ENCODE assay signal across 9 cellular contexts in the genomic region with DNA sequence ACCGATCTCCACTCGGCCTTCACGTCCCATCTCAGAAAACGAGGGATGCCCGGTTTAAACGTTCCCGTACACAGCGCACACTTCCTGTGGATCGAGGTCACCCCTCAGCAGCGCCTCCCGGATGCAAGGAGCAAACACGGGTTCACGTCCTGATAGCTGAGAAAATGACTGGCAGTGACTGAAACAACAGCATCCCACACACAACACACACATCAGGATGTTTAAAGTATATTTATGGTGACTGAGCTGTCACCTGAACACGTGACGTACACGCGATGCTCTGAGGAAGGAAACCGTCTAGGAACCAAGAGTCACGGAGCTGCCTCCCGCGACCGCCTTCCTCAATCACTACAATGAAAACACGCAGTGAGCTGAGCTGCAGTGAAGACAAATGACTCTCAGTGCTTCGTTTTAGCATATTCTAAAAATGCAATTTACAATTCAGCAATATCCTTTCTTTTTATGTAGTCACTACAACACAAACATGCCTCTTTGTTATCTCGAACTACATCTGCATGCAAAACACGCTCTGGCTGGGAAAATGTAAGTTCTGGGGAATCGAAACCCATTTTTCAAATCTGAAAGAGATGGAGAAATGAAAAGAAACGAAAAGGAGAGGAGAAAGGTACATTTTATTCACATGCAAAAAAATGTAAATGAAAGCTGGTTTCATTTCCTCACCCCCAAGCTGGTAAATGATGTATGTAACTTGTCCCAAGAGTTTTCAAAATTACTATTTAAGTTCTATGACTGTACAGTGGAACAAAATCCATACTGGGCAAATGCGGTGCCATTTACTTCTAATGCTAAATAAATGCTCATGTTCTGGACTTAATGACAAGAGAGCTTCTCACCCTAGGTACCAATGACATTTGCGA. TPM values are rescaled to one million over a fixed set of nuclear protein-coding genes. Genes with fewer than 3 reads are reported as not detected.
DNase-seq lines count a peak whose midpoint lies in the region; ATAC-seq and TF ChIP-seq lines count a peak whose summit lies in the region.
"Had no signal": no experiment of that assay in that cellular context is flagged by ENCODE, and none has a peak within 500 bp of the region (broad histone marks: within the 10 kb centered on the region; RNA-seq: fewer than 3 reads in every experiment).

No MANE protein-coding gene starts in this region.

- peaks cover 0 to 10% of the 10 kb centered on the region in 2 donors for H3K36me3 Mint-ChIP-seq in CD4-positive, alpha-beta memory T cell
- peaks cover 2% of the 10 kb centered on the region; the same call in 1 of the 2 replicates for H3K36me3 Mint-ChIP-seq in WTC11
- H3K36me3 Mint-ChIP-seq in chondrocyte (ENCODE audit: low read depth): peaks cover 1% of the 10 kb centered on the region

- peak overlapping the region; percentile 39 to 49 for H3K4me3 ChIP-seq in CD4-positive, alpha-beta memory T cell (ENCODE audit: low read length in 2 of 2)
- H3K4me3 ChIP-seq in HAP-1: no peak overlapping the region
- no peak overlapping the region for H3K4me3 ChIP-seq in prostate gland

- CTCF ChIA-PET in CD4-positive, alpha-beta memory T cell (lab: Charles Lee; ENCODE audit: partially characterized antibody): interaction anchor here (0.8 to 1.9 kb wide), 11 partner anchors 8 to 505 kb away, joined by 3 to 20 read pairs (median 4); partner anchors contain the start of gene HDAC4
- CTCF ChIA-PET in WTC11 (lab: Charles Lee): interaction anchor here (0.8 to 1.4 kb wide), 4 partner anchors 9 to 443 kb away, joined by 3 to 4 read pairs (median 4); no protein-coding TSS in a partner anchor

- in situ Hi-C loops in HAP-1 (cut with MboI; ENCODE audit: low sequenced_read_pairs): no loop called here

- H3K36me3 ChIP-seq in CD4-positive, alpha-beta memory T cell (ENCODE audit: insufficient read depth, low read length): no peaks in the 10 kb centered on the region
- H3K36me3 ChIP-seq in HAP-1 (replicated peaks): no peaks in the 10 kb centered on the region
- H3K36me3 ChIP-seq in prostate gland: no peaks in the 10 kb centered on the region

- H3K27ac Mint-ChIP-seq in CD4-positive, alpha-beta memory T cell: peak overlapping the region; percentile 90 to 99 (median 96)
- peak overlapping the region; percentile 96 for H3K27ac Mint-ChIP-seq in WTC11
- no peak overlapping the region for H3K27ac Mint-ChIP-seq in chondrocyte (ENCODE audit: unreplicated experiment)

- 77% methylated on average over 30 of the region's 30 CpGs for WGBS in prostate gland

- intact Hi-C loops in CD4-positive, alpha-beta memory T cell (cut with micrococcal nuclease): loop anchor here (2.0 to 5.0 kb wide), 2 partner anchors 20 to 114 kb away; partner anchors contain the start of gene HDAC4
- intact Hi-C loops in prostate gland (cut with DNase I): no loop called here

- POLR2A ChIA-PET in CD4-positive, alpha-beta memory T cell (lab: Charles Lee; ENCODE audit: partially characterized antibody): interaction anchor here (0.6 to 2.5 kb wide), 14 partner anchors 9 to 544 kb away, joined by 3 to 38 read pairs (median 10); partner anchors contain the start of gene HDAC4
- POLR2A ChIA-PET in WTC11 (lab: Charles Lee): no interaction called here

- peak overlapping the region; percentile 83 to 94 (median 87) for H3K4me3 Mint-ChIP-seq in CD4-positive, alpha-beta memory T cell
- H3K4me3 Mint-ChIP-seq in WTC11 (peak overlapping the region; percentile 43), chondrocyte (ENCODE audit: unreplicated experiment) (no peak overlapping the region)
- H3K4me3 Mint-ChIP-seq: neural crest cell had no signal

- H3K9me3 Mint-ChIP-seq in CD4-positive, alpha-beta memory T cell: peaks cover 0 to 5% (median 0%) of the 10 kb centered on the region in 8 donors
- H3K9me3 Mint-ChIP-seq in WTC11: no peaks in the 10 kb centered on the region
- no peaks in the 10 kb centered on the region for H3K9me3 Mint-ChIP-seq in chondrocyte (ENCODE audit: low read depth)
- H3K9me3 Mint-ChIP-seq: neural crest cell had no signal

- H3K4me1 Mint-ChIP-seq in CD4-positive, alpha-beta memory T cell: peaks cover 17 to 31% (median 19%) of the 10 kb centered on the region in 4 donors
- H3K4me1 Mint-ChIP-seq in WTC11: peaks cover 50% of the 10 kb centered on the region
- H3K4me1 Mint-ChIP-seq in chondrocyte (ENCODE audit: low read depth): no peaks in the 10 kb centered on the region

- TF ChIP-seq POLR2A in prostate gland (IDR thresholded peaks at IDR 0.05): no peak

- peak; percentile 68 to 87 (median 77) for DNase-seq in CD4-positive, alpha-beta memory T cell
- DNase-seq in HAP-1 (ENCODE audit: low spot score in 2 of 2) (peak; percentile 43 to 63), WTC11 (ENCODE audit: low spot score) (no peak), chondrocyte (ENCODE audit: low spot score) (peak; percentile 54), NCI-H2196 treated with DMSO at 0.1 percent for 48 hours (lab: John Stamatoyannopoulos, UW; ENCODE audit: unreplicated experiment) (no peak), GF-D8 (lab: John Stamatoyannopoulos, UW) (no peak), prostate gland (ENCODE audit: low spot score) (no peak)
- peak; percentile 41 to 47 for DNase-seq in stimulated activated CD4-positive, alpha-beta T cell treated with anti-CD3 and anti-CD28 coated beads, Interleukin-12 subunit alpha, Interleukin-12 subunit beta, amount 100 ng/mL, for 24 hours (ENCODE audit: low read depth in 2 of 2)

- H3K27me3 Mint-ChIP-seq in CD4-positive, alpha-beta memory T cell: no peaks in the 10 kb centered on the region
- H3K27me3 Mint-ChIP-seq in WTC11 (ENCODE audit: low read depth): no peaks in the 10 kb centered on the region
- H3K27me3 Mint-ChIP-seq in chondrocyte (ENCODE audit: low read depth): no peaks in the 10 kb centered on the region

- peaks cover 21% of the 10 kb centered on the region for H3K4me1 ChIP-seq in CD4-positive, alpha-beta memory T cell (ENCODE audit: insufficient read depth, low read length)
- H3K4me1 ChIP-seq in HAP-1 (peaks cover 22% of the 10 kb centered on the region), prostate gland (replicated peaks) (no peaks in the 10 kb centered on the region)

- no peaks in the 10 kb centered on the region for H3K9me3 ChIP-seq in CD4-positive, alpha-beta memory T cell (ENCODE audit: control insufficient read depth in 1 of 2, low read length in 2 of 2)
- H3K9me3 ChIP-seq in HAP-1 (no peaks in the 10 kb centered on the region), prostate gland (no peaks in the 10 kb centered on the region)

- no peak for TF ChIP-seq CTCF in WTC11 (IDR thresholded peaks at IDR 0.05)
- TF ChIP-seq CTCF in chondrocyte (IDR thresholded peaks at IDR 0.05): no peak
- TF ChIP-seq CTCF in prostate gland (IDR thresholded peaks at IDR 0.05): no peak

- no peak for ATAC-seq in WTC11

- no peaks in the 10 kb centered on the region for H3K27me3 ChIP-seq in CD4-positive, alpha-beta memory T cell (ENCODE audit: insufficient read depth, low read length)
- H3K27me3 ChIP-seq in HAP-1 (ENCODE audit: low read depth) (no peaks in the 10 kb centered on the region), prostate gland (replicated peaks; ENCODE audit: insufficient read depth) (no peaks in the 10 kb centered on the region)

- peak overlapping the region; percentile 62 for H3K27ac ChIP-seq in CD4-positive, alpha-beta memory T cell (ENCODE audit: low read depth, low read length)
- no peak overlapping the region for H3K27ac ChIP-seq in prostate gland

TF ChIP-seq in WTC11, 78 proteins besides CTCF, POLR2A, EP300 and RAD21 (continues in another document):
- TF ChIP-seq, protein P1, sequence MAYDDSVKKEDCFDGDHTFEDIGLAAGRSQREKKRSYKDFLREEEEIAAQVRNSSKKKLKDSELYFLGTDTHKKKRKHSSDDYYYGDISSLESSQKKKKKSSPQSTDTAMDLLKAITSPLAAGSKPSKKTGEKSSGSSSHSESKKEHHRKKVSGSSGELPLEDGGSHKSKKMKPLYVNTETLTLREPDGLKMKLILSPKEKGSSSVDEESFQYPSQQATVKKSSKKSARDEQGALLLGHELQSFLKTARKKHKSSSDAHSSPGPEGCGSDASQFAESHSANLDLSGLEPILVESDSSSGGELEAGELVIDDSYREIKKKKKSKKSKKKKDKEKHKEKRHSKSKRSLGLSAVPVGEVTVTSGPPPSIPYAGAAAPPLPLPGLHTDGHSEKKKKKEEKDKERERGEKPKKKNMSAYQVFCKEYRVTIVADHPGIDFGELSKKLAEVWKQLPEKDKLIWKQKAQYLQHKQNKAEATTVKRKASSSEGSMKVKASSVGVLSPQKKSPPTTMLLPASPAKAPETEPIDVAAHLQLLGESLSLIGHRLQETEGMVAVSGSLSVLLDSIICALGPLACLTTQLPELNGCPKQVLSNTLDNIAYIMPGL (CRISPR knock-in tag; IDR thresholded peaks at IDR 0.05): no peak
- TF ChIP-seq JUN (CRISPR knock-in tag; IDR thresholded peaks at IDR 0.05): no peak
- TF ChIP-seq NFE2L1 (CRISPR knock-in tag; IDR thresholded peaks at IDR 0.05): no peak
- TF ChIP-seq ZNF138 (CRISPR knock-in tag; conservative IDR thresholded peaks at IDR 0.05): no peak
- no peak for TF ChIP-seq RORB (CRISPR knock-in tag; IDR thresholded peaks at IDR 0.05)
- no peak for TF ChIP-seq NR3C1 (CRISPR knock-in tag; conservative IDR thresholded peaks at IDR 0.05; ENCODE audit: low read depth)
- no peak for TF ChIP-seq ZNF263 (CRISPR knock-in tag; IDR thresholded peaks at IDR 0.05; ENCODE audit: low read depth)
- TF ChIP-seq CREB1 (CRISPR knock-in tag; IDR thresholded peaks at IDR 0.05): no peak
- TF ChIP-seq ZSCAN18 (CRISPR knock-in tag; IDR thresholded peaks at IDR 0.05): no peak
- no peak for TF ChIP-seq FOXP1 (CRISPR knock-in tag; IDR thresholded peaks at IDR 0.05; ENCODE audit: borderline replicate concordance)
- no peak for TF ChIP-seq ETV6 (CRISPR knock-in tag; IDR thresholded peaks at IDR 0.05)
- TF ChIP-seq RELA (CRISPR knock-in tag; IDR thresholded peaks at IDR 0.05; ENCODE audit: borderline replicate concordance): no peak
- TF ChIP-seq ZNF219 (CRISPR knock-in tag; IDR thresholded peaks at IDR 0.05; ENCODE audit: borderline replicate concordance): no peak
- no peak for TF ChIP-seq SMAD3 (CRISPR knock-in tag; IDR thresholded peaks at IDR 0.05; ENCODE audit: borderline replicate concordance)

RNA-seq across cellular contexts. Expression of gene HDAC4, which starts 19.8 kb away (rescaled TPM):
- 10 to 100 TPM; 50.2 to 59.7 TPM for total RNA-seq in CD4-positive, alpha-beta memory T cell
- polyA plus RNA-seq in CD4-positive, alpha-beta memory T cell: 10 to 100 TPM in 1 of 2 donors, 1 to 10 TPM in 1; 1.4 to 10.6 TPM
- total RNA-seq in WTC11 (2021) (35.0 to 44.4 TPM (median 42.3 TPM) in 3 replicates), chondrocyte (16.4 to 27.0 TPM (median 22.3 TPM) in 3 replicates), prostate gland (10 to 100 TPM; 41.8 to 44.2 TPM)

Comparison
In these comparisons a context has a peak if more than half of its experiments do, and no peak if none do; other contexts are left out.
1. DNase-seq: peak in CD4-positive, alpha-beta memory T cell (5 of 5), HAP-1 (2 of 2), chondrocyte (single experiment) and stimulated activated CD4-positive, alpha-beta T cell treated with anti-CD3 and anti-CD28 coated beads, Interleukin-12 subunit alpha, Interleukin-12 subunit beta, amount 100 ng/mL, for 24 hours (2 of 2); none in WTC11 (single experiment), NCI-H2196 treated with DMSO at 0.1 percent for 48 hours (single experiment), GF-D8 (single experiment) and prostate gland (single experiment).
2. H3K4me3 ChIP-seq: peak in CD4-positive, alpha-beta memory T cell (2 of 2); none in HAP-1 (single experiment) and prostate gland (0 of 2).